1 cellular context compared by ENCODE assay signal in the genomic region with DNA sequence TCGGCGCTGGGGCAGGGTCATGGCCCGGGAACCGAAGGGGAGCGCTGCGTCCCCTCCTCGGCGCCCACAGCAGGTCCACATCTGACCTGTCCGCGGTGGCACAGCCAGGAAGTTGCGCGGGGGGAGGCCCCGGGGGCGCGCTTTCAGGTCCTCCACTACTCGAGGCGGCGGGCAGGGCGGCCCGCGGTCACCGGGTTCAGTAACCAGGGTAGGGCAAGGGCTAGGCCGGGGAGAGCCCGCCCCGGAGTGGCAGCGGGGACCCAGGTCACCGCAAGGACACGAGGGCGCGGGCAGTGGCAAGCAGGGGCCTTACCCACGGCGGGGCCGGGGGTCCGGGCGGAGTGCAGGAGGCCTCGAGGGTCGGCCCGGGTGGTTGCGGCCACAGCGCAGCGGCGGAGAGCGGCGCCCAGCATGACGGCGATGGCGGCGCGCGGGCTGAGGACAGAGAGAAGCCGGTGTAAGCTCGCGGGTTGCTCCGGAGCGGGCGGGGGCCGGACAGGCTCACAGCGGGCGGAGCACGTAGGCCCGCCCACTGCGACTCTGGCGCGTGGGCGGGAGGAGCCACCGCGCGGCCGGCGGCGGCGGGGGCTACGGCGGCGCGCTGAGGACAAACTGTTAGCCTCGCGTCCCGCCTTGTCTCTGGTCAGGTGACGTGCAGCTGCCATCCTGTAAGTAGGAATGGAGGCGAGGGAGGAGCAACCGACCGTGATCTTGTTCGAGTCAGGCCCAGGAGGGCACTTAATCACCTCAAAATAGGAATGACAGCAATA.
A peak's percentile ranks its signal among the peaks of the same experiment; 100 is the strongest.
TF ChIP-seq lines count a peak whose summit lies in the region.

A gene (minus strand): TSS at position 472 of the 770 bp plus-strand sequence. CDS start 59 bp downstream, at position 413.

TF ChIP-seq in HepG2, 621 proteins besides CTCF, POLR2A, EP300 and RAD21 (continued from another document and continues in another):
- TF ChIP-seq, protein P1, sequence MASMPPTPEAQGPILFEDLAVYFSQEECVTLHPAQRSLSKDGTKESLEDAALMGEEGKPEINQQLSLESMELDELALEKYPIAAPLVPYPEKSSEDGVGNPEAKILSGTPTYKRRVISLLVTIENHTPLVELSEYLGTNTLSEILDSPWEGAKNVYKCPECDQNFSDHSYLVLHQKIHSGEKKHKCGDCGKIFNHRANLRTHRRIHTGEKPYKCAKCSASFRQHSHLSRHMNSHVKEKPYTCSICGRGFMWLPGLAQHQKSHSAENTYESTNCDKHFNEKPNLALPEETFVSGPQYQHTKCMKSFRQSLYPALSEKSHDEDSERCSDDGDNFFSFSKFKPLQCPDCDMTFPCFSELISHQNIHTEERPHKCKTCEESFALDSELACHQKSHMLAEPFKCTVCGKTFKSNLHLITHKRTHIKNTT (CRISPR knock-in tag; IDR thresholded peaks at IDR 0.05): no peak
- TF ChIP-seq ZSCAN9 (CRISPR knock-in tag; IDR thresholded peaks at IDR 0.05; ENCODE audit: borderline replicate concordance) (peak; percentile 29; the same call in 1 of the 2 replicates), EED (CRISPR knock-in tag; IDR thresholded peaks at IDR 0.05) (peak; percentile 53; the same call in 1 of the 2 replicates), ZNF850 (CRISPR knock-in tag; conservative IDR thresholded peaks at IDR 0.05) (no peak), CAMTA2 (CRISPR knock-in tag; IDR thresholded peaks at IDR 0.05; ENCODE audit: borderline replicate concordance) (no peak; the same call in 1 of the 2 replicates), SMARCE1 (IDR thresholded peaks at IDR 0.05; ENCODE audit: borderline replicate concordance) (no peak), MIER2 (CRISPR knock-in tag; IDR thresholded peaks at IDR 0.05) (no peak; the same call in 1 of the 2 replicates), ZNF17 (CRISPR knock-in tag; IDR thresholded peaks at IDR 0.05) (no peak), ZSCAN29 (CRISPR knock-in tag; conservative IDR thresholded peaks at IDR 0.05) (peak; percentile 91), NCOA5 (CRISPR knock-in tag; IDR thresholded peaks at IDR 0.05) (no peak), SALL1 (CRISPR knock-in tag; IDR thresholded peaks at IDR 0.05) (peak; percentile 81; the same call in 1 of the 2 replicates), ZNF329 (CRISPR knock-in tag; IDR thresholded peaks at IDR 0.05; ENCODE audit: low read depth) (0 out of 2 replicates have a peak, but pooled peaks have one; percentile 46), HNRNPUL1 (IDR thresholded peaks at IDR 0.05; ENCODE audit: low read depth, low read length) (no peak), SOX13 (IDR thresholded peaks at IDR 0.05) (0 out of 2 replicates have a peak, but pooled peaks have one; percentile 9), SOX13 (CRISPR knock-in tag; conservative IDR thresholded peaks at IDR 0.05 in 1 of 2, IDR thresholded peaks at IDR 0.05 in 1 of 2) (0 out of 4 replicates have a peak, but pooled peaks of 1 of the 2 experiments have one; percentile 4), ZNF562 (CRISPR knock-in tag; IDR thresholded peaks at IDR 0.05; ENCODE audit: borderline replicate concordance) (no peak), FIP1L1 (IDR thresholded peaks at IDR 0.05; ENCODE audit: borderline replicate concordance, insufficient read depth, low read depth, low read length) (no peak), ZNF792 (CRISPR knock-in tag; IDR thresholded peaks at IDR 0.05) (peak; percentile 54), ZBTB3 (CRISPR knock-in tag; IDR thresholded peaks at IDR 0.05; ENCODE audit: borderline replicate concordance, low read depth) (peak; percentile 90; the same call in 1 of the 2 replicates), KDM4B (CRISPR knock-in tag; IDR thresholded peaks at IDR 0.05) (no peak), TCF7L2 (IDR thresholded peaks at IDR 0.05; ENCODE audit: low read depth, low read length) (no peak), KLF11 (CRISPR knock-in tag; IDR thresholded peaks at IDR 0.05) (no peak), ZNF564 (CRISPR knock-in tag; IDR thresholded peaks at IDR 0.05) (no peak; the same call in 1 of the 2 replicates), CHD4 (IDR thresholded peaks at IDR 0.05; ENCODE audit: borderline replicate concordance, low read length) (no peak), RFX1 (IDR thresholded peaks at IDR 0.05) (no peak), DR1 (CRISPR knock-in tag; IDR thresholded peaks at IDR 0.05) (no peak; the same call in 1 of the 2 replicates), MEIS1 (CRISPR knock-in tag; IDR thresholded peaks at IDR 0.05; ENCODE audit: borderline replicate concordance) (peak; percentile 52; the same call in 1 of the 2 replicates), ZNF619 (CRISPR knock-in tag; IDR thresholded peaks at IDR 0.05) (0 out of 2 replicates have a peak, but pooled peaks have one; percentile 58), ZFY (CRISPR knock-in tag; IDR thresholded peaks at IDR 0.05) (peak; percentile 97), ZNF549 (CRISPR knock-in tag; IDR thresholded peaks at IDR 0.05) (no peak), KDM3A (CRISPR knock-in tag; IDR thresholded peaks at IDR 0.05; ENCODE audit: low read depth) (peak; percentile 37; the same call in 1 of the 2 replicates), ZNF232 (CRISPR knock-in tag; IDR thresholded peaks at IDR 0.05; ENCODE audit: borderline replicate concordance) (no peak), ZNF382 (CRISPR knock-in tag; IDR thresholded peaks at IDR 0.05; ENCODE audit: borderline replicate concordance) (no peak), MTA1 (CRISPR knock-in tag; IDR thresholded peaks at IDR 0.05; ENCODE audit: borderline replicate concordance) (peak; percentile 87), ZNF572 (CRISPR knock-in tag; IDR thresholded peaks at IDR 0.05) (no peak), ZNF224 (CRISPR knock-in tag; IDR thresholded peaks at IDR 0.05) (peak; percentile 66; the same call in 1 of the 2 replicates), ZNF143 (CRISPR knock-in tag; IDR thresholded peaks at IDR 0.05) (no peak), HNF4A (CRISPR knock-in tag; IDR thresholded peaks at IDR 0.05) (peak; percentile 35; the same call in 1 of the 2 replicates), KAT7 (CRISPR knock-in tag; IDR thresholded peaks at IDR 0.05; ENCODE audit: borderline replicate concordance) (no peak; the same call in 1 of the 2 replicates), ZNF510 (CRISPR knock-in tag; IDR thresholded peaks at IDR 0.05; ENCODE audit: low read depth) (0 out of 2 replicates have a peak, but pooled peaks have one; percentile 39), CENPT (CRISPR knock-in tag; IDR thresholded peaks at IDR 0.05; ENCODE audit: low read depth) (peak; percentile 33), NFE2 (CRISPR knock-in tag; IDR thresholded peaks at IDR 0.05) (no peak), ZNF350 (CRISPR knock-in tag; IDR thresholded peaks at IDR 0.05; ENCODE audit: borderline replicate concordance, low read depth) (peak; percentile 58), JUNB (CRISPR knock-in tag; IDR thresholded peaks at IDR 0.05; ENCODE audit: borderline replicate concordance) (no peak), HOXD1 (CRISPR knock-in tag; IDR thresholded peaks at IDR 0.05) (no peak), DNMT3B (CRISPR knock-in tag; conservative IDR thresholded peaks at IDR 0.05) (no peak), NR2C2 (CRISPR knock-in tag; IDR thresholded peaks at IDR 0.05; ENCODE audit: borderline replicate concordance) (peak; percentile 88), SATB2 (CRISPR knock-in tag; IDR thresholded peaks at IDR 0.05) (no peak), NFRKB (IDR thresholded peaks at IDR 0.05) (no peak), NRL (CRISPR knock-in tag; IDR thresholded peaks at IDR 0.05; ENCODE audit: borderline replicate concordance) (peak; percentile 82; the same call in 1 of the 2 replicates), HCFC1 (IDR thresholded peaks at IDR 0.05; ENCODE audit: low read depth, low read length) (peak; percentile 34; the same call in 1 of the 2 replicates)
- TF ChIP-seq, protein P2, sequence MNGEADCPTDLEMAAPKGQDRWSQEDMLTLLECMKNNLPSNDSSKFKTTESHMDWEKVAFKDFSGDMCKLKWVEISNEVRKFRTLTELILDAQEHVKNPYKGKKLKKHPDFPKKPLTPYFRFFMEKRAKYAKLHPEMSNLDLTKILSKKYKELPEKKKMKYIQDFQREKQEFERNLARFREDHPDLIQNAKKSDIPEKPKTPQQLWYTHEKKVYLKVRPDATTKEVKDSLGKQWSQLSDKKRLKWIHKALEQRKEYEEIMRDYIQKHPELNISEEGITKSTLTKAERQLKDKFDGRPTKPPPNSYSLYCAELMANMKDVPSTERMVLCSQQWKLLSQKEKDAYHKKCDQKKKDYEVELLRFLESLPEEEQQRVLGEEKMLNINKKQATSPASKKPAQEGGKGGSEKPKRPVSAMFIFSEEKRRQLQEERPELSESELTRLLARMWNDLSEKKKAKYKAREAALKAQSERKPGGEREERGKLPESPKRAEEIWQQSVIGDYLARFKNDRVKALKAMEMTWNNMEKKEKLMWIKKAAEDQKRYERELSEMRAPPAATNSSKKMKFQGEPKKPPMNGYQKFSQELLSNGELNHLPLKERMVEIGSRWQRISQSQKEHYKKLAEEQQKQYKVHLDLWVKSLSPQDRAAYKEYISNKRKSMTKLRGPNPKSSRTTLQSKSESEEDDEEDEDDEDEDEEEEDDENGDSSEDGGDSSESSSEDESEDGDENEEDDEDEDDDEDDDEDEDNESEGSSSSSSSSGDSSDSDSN (CRISPR knock-in tag; IDR thresholded peaks at IDR 0.05): peak; percentile 99
- TF ChIP-seq, protein P3, sequence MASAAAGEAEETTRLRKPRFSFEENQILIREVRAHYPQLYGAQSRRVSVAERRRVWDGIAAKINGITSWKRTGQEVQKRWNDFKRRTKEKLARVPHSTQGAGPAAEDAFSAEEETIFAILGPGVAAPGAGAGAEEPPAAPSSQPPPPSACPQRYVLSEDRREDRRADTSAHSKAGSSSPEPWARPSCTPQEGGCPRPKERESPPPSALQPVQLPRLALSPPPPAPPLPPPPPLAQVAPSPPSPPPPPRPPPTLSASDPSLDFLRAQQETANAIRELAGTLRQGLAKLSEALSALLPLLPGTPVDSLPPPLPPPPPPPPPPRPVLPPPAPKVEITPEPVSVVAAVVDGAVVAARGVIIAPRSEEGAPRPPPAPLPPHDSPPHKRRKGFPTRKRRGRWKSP (CRISPR knock-in tag; IDR thresholded peaks at IDR 0.05): no peak
- TF ChIP-seq, protein P4, sequence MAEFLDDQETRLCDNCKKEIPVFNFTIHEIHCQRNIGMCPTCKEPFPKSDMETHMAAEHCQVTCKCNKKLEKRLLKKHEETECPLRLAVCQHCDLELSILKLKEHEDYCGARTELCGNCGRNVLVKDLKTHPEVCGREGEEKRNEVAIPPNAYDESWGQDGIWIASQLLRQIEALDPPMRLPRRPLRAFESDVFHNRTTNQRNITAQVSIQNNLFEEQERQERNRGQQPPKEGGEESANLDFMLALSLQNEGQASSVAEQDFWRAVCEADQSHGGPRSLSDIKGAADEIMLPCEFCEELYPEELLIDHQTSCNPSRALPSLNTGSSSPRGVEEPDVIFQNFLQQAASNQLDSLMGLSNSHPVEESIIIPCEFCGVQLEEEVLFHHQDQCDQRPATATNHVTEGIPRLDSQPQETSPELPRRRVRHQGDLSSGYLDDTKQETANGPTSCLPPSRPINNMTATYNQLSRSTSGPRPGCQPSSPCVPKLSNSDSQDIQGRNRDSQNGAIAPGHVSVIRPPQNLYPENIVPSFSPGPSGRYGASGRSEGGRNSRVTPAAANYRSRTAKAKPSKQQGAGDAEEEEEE (CRISPR knock-in tag; IDR thresholded peaks at IDR 0.05; ENCODE audit: borderline replicate concordance): no peak
- TF ChIP-seq, protein P5, sequence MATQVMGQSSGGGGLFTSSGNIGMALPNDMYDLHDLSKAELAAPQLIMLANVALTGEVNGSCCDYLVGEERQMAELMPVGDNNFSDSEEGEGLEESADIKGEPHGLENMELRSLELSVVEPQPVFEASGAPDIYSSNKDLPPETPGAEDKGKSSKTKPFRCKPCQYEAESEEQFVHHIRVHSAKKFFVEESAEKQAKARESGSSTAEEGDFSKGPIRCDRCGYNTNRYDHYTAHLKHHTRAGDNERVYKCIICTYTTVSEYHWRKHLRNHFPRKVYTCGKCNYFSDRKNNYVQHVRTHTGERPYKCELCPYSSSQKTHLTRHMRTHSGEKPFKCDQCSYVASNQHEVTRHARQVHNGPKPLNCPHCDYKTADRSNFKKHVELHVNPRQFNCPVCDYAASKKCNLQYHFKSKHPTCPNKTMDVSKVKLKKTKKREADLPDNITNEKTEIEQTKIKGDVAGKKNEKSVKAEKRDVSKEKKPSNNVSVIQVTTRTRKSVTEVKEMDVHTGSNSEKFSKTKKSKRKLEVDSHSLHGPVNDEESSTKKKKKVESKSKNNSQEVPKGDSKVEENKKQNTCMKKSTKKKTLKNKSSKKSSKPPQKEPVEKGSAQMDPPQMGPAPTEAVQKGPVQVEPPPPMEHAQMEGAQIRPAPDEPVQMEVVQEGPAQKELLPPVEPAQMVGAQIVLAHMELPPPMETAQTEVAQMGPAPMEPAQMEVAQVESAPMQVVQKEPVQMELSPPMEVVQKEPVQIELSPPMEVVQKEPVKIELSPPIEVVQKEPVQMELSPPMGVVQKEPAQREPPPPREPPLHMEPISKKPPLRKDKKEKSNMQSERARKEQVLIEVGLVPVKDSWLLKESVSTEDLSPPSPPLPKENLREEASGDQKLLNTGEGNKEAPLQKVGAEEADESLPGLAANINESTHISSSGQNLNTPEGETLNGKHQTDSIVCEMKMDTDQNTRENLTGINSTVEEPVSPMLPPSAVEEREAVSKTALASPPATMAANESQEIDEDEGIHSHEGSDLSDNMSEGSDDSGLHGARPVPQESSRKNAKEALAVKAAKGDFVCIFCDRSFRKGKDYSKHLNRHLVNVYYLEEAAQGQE (IDR thresholded peaks at IDR 0.05; ENCODE audit: borderline replicate concordance in 1 of 2, low read depth in 1 of 2, low read length in 2 of 2): peak in 1 of 2 experiments; percentile 25; a peak in 1 of 4 replicates
- TF ChIP-seq, protein P6, sequence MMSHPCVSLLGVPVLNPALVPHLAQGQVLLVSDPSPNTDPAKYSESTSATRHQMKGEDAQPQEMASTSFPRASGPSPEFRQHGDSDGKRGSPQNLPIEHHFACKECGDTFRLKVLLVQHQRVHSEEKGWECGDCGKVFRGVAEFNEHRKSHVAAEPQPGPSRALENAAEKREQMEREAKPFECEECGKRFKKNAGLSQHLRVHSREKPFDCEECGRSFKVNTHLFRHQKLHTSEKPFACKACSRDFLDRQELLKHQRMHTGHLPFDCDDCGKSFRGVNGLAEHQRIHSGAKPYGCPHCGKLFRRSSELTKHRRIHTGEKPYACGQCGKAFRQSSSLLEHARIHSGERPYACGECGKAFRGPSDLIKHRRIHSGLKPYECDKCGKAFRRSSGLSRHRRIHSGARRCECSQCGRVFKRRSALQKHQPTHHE (CRISPR knock-in tag; IDR thresholded peaks at IDR 0.05; ENCODE audit: borderline replicate concordance): peak; percentile 76; the same call in 1 of the 2 replicates
